Comparison of ENCODE assay signal across 1 cellular context in the genomic region with DNA sequence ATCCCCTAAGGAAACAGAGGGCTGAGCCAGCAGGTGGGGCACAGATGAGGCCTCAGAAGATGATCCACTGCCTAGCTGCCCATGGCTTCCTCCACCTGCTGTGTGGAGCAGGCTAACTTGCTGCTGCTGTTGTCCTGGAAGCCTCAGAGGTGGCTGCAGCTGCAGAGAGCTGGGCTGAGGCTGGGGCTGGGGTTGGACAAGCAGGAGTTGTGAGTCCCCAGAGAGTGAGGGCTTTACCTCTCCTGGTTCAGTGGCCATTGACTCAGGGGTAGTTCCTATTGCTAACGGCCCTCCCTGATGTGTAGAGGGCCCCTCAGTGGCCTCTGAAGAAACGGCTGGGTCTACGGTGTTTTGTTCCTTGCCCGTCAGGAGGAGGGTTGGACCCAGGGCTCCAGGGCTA.
TF ChIP-seq lines count a peak whose summit lies in the region.

No MANE protein-coding gene starts in this region.

TF ChIP-seq in endothelial cell of umbilical vein, 7 proteins besides CTCF, POLR2A, EP300 and RAD21:
- TF ChIP-seq POLR2AphosphoS5 (IDR thresholded peaks at IDR 0.05; ENCODE audit: insufficient read depth, low read depth, low read length) (no peak), MYC (IDR thresholded peaks at IDR 0.05; ENCODE audit: low read depth, low read length) (no peak), JUN (IDR thresholded peaks at IDR 0.05; ENCODE audit: borderline replicate concordance, insufficient read depth, insufficient read length, low read depth) (no peak), EZH2 (IDR thresholded peaks at IDR 0.05; ENCODE audit: borderline replicate concordance, low read depth, low read length, severe bottlenecking) (no peak), GATA2 (IDR thresholded peaks at IDR 0.05; ENCODE audit: insufficient read depth, insufficient read length, low read depth, low read length) (no peak), FOS (IDR thresholded peaks at IDR 0.05; ENCODE audit: borderline replicate concordance, insufficient read depth, low read length) (no peak)
- TF ChIP-seq, protein P1, sequence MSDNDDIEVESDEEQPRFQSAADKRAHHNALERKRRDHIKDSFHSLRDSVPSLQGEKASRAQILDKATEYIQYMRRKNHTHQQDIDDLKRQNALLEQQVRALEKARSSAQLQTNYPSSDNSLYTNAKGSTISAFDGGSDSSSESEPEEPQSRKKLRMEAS (IDR thresholded peaks at IDR 0.05; ENCODE audit: insufficient read depth, insufficient read length): no peak
